19 cellular contexts compared by ENCODE assay signal in genomic region chr7:101915000-101915399, GRCh38.
DNase-seq lines count a peak whose midpoint lies in the region; ATAC-seq and TF ChIP-seq lines count a peak whose summit lies in the region.
"Had no signal": no experiment of that assay in that cellular context is flagged by ENCODE, and none has a peak within 500 bp of the region (broad histone marks: within the 10 kb centered on the region; RNA-seq: fewer than 3 reads in every experiment).

No MANE protein-coding gene starts in this region.

- peaks cover 59% of the 10 kb centered on the region for H3K36me3 ChIP-seq in DND-41 (ENCODE audit: insufficient read depth, low read length)
- peaks cover 0 to 15% of the 10 kb centered on the region in 2 donors for H3K36me3 ChIP-seq in gastrocnemius medialis

- peak overlapping the region; percentile 18; the same call in 1 of the 2 replicates for H3K27ac ChIP-seq in DND-41 (ENCODE audit: low read length)
- peak overlapping the region; percentile 89 for H3K27ac ChIP-seq in right cardiac atrium (ENCODE audit: low read length)
- H3K27ac ChIP-seq in gastrocnemius medialis, result peak overlapping the region; percentile 92 to 97 (median 93)
- H3K27ac ChIP-seq: adrenal gland, VCaP had no signal

- WGBS in right cardiac atrium, result 57% methylated on average over 15 of the region's 15 CpGs

- no peak overlapping the region for H3K4me3 Mint-ChIP-seq in T-cell
- no peak overlapping the region for H3K4me3 Mint-ChIP-seq in activated naive CD8-positive, alpha-beta T cell treated with anti-CD3 and anti-CD28 coated beads for 36 hours
- H3K4me3 Mint-ChIP-seq: stimulated activated naive CD8-positive, alpha-beta T cell treated with anti-CD3 and anti-CD28 coated beads, Interleukin-15, Interleukin-2, amounts not matched to agents 100 ng/mL and 50 ng/mL, for 24 hours had no signal

- ATAC-seq in DND-41 (ENCODE audit: insufficient read depth, low read depth), result no peak
- ATAC-seq in SK-N-SH treated with all-trans-retinoic acid at 6 μM for 48 hours, result no peak; the same call in 2 of the 3 replicates
- peak; percentile 34 to 48 for ATAC-seq in right cardiac atrium
- peak; percentile 49 to 50 for ATAC-seq in gastrocnemius medialis
- ATAC-seq in T-cell (replicated peaks in 1 of 4), result no peak
- ATAC-seq: Panc1 had no signal

- H3K36me3 Mint-ChIP-seq in T-cell, result peaks cover 38% of the 10 kb centered on the region
- peaks cover 3% of the 10 kb centered on the region for H3K36me3 Mint-ChIP-seq in activated naive CD8-positive, alpha-beta T cell treated with anti-CD3 and anti-CD28 coated beads for 36 hours

- H3K9me3 ChIP-seq in DND-41 (ENCODE audit: insufficient read depth, low read length, severe bottlenecking) (no peaks in the 10 kb centered on the region), right cardiac atrium (ENCODE audit: control insufficient read depth, low read length) (no peaks in the 10 kb centered on the region), gastrocnemius medialis (no peaks in the 10 kb centered on the region)
- H3K9me3 ChIP-seq: adrenal gland, vagina had no signal

- CTCF ChIA-PET in T-cell (lab: Charles Lee), result interaction anchor here in 1 of 2 donors (0.5 kb wide), 1 partner anchor 56 kb away, joined by 8 read pairs; no protein-coding TSS in a partner anchor

- no peaks in the 10 kb centered on the region for H3K4me1 ChIP-seq in DND-41 (ENCODE audit: insufficient read depth, low read length)
- peaks cover 10% of the 10 kb centered on the region for H3K4me1 ChIP-seq in right cardiac atrium (ENCODE audit: control insufficient read depth, insufficient read depth, low read length)
- H3K4me1 ChIP-seq in gastrocnemius medialis, result peaks cover 42 to 45% of the 10 kb centered on the region in 2 donors
- H3K4me1 ChIP-seq: adrenal gland had no signal

- H2AFZ ChIP-seq in DND-41 (ENCODE audit: low read depth, low read length), result no peak overlapping the region

- in situ Hi-C loops in gastrocnemius medialis (cut with MboI; ENCODE audit: low sequenced_read_pairs in 4 of 4), result no loop called here

- peaks cover 12 to 18% (median 13%) of the 10 kb centered on the region in 3 donors for H3K4me1 Mint-ChIP-seq in T-cell
- H3K4me1 Mint-ChIP-seq in activated naive CD8-positive, alpha-beta T cell treated with anti-CD3 and anti-CD28 coated beads for 36 hours, result peaks cover 7% of the 10 kb centered on the region

- H3K27ac Mint-ChIP-seq in T-cell, result no peak overlapping the region
- no peak overlapping the region for H3K27ac Mint-ChIP-seq in activated naive CD8-positive, alpha-beta T cell treated with anti-CD3 and anti-CD28 coated beads for 36 hours
- H3K27ac Mint-ChIP-seq: activated T-helper 2 cell treated with anti-CD3 and anti-CD28 coated beads, Interferon-gamma antibody, Interleukin-2, Interleukin-4, amounts not matched to agents 10 μg/mL and 5 μg/mL and 100 μg/mL, durations not matched to agents 14 hours and 24 hours and 36 hours; stimulated activated naive CD8-positive, alpha-beta T cell treated with anti-CD3 and anti-CD28 coated beads, Interleukin-15, Interleukin-2, amounts not matched to agents 100 ng/mL and 50 ng/mL, for 24 hours had no signal

- no peak overlapping the region for H3K9ac ChIP-seq in DND-41 (ENCODE audit: low read depth, low read length)

- intact Hi-C loops in right cardiac atrium (cut with DNase I), result no loop called here
- intact Hi-C loops in gastrocnemius medialis (cut with DNase I; ENCODE audit: low total_unique reads), result no loop called here

- H3K79me2 ChIP-seq in DND-41 (ENCODE audit: insufficient read depth, low read length), result peaks cover 94% of the 10 kb centered on the region

- no peak for DNase-seq in DND-41
- peak; percentile 64 to 82 (median 78) for DNase-seq in right cardiac atrium
- peak; percentile 59 to 76 for DNase-seq in gastrocnemius medialis
- DNase-seq in T-cell, result no peak
- DNase-seq in activated naive CD8-positive, alpha-beta T cell treated with anti-CD3 and anti-CD28 coated beads for 36 hours, result no peak
- DNase-seq in cortex of kidney (lab: John Stamatoyannopoulos, UW), result no peak
- no peak for DNase-seq in AML-193 (lab: John Stamatoyannopoulos, UW)
- DNase-seq: midbrain; NCI-H146; NCI-H526 treated with DMSO at 0.1 percent for 48 hours; stimulated activated CD4-positive, alpha-beta T cell treated with anti-CD3 and anti-CD28 coated beads, Interleukin-12 subunit alpha, Interleukin-12 subunit beta, amount 100 ng/mL, for 4 hours; SW 1271 had no signal

- H3K27me3 ChIP-seq in DND-41 (ENCODE audit: insufficient read depth, low read length, poor library complexity), result no peaks in the 10 kb centered on the region
- no peaks in the 10 kb centered on the region for H3K27me3 ChIP-seq in right cardiac atrium (ENCODE audit: control insufficient read depth, insufficient read depth)
- no peaks in the 10 kb centered on the region for H3K27me3 ChIP-seq in gastrocnemius medialis
- H3K27me3 ChIP-seq: adrenal gland, vagina had no signal

- no peak for TF ChIP-seq CTCF in DND-41 (IDR thresholded peaks at IDR 0.05; ENCODE audit: borderline replicate concordance, extremely low read depth, low read length, poor library complexity, severe bottlenecking)
- no peak for TF ChIP-seq CTCF in gastrocnemius medialis (IDR thresholded peaks at IDR 0.05 in 4 of 5, conservative IDR thresholded peaks at IDR 0.05 in 1 of 5)

- H3K27me3 Mint-ChIP-seq in T-cell, result no peaks in the 10 kb centered on the region
- no peaks in the 10 kb centered on the region for H3K27me3 Mint-ChIP-seq in activated naive CD8-positive, alpha-beta T cell treated with anti-CD3 and anti-CD28 coated beads for 36 hours
- H3K27me3 Mint-ChIP-seq: stimulated activated naive CD8-positive, alpha-beta T cell treated with anti-CD3 and anti-CD28 coated beads, Interleukin-15, Interleukin-2, amounts not matched to agents 100 ng/mL and 50 ng/mL, for 24 hours had no signal

- H3K4me3 ChIP-seq in DND-41 (ENCODE audit: low read depth in 1 of 2, low read length in 2 of 2), result no peak overlapping the region
- no peak overlapping the region for H3K4me3 ChIP-seq in right cardiac atrium (ENCODE audit: low read length)
- peak overlapping the region in 1 of 4 donors; percentile 5 for H3K4me3 ChIP-seq in gastrocnemius medialis
- H3K4me3 ChIP-seq: adrenal gland, vagina had no signal

- H3K9me3 Mint-ChIP-seq in T-cell, result no peaks in the 10 kb centered on the region
- H3K9me3 Mint-ChIP-seq in activated naive CD8-positive, alpha-beta T cell treated with anti-CD3 and anti-CD28 coated beads for 36 hours, result no peaks in the 10 kb centered on the region
- H3K9me3 Mint-ChIP-seq: activated T-helper 2 cell treated with anti-CD3 and anti-CD28 coated beads, Interferon-gamma antibody, Interleukin-2, Interleukin-4, amounts not matched to agents 10 μg/mL and 5 μg/mL and 100 μg/mL, durations not matched to agents 14 hours and 24 hours and 36 hours; stimulated activated naive CD8-positive, alpha-beta T cell treated with anti-CD3 and anti-CD28 coated beads, Interleukin-15, Interleukin-2, amounts not matched to agents 100 ng/mL and 50 ng/mL, for 24 hours had no signal

- no peak for TF ChIP-seq POLR2A in gastrocnemius medialis (IDR thresholded peaks at IDR 0.05)

- H4K20me1 ChIP-seq in DND-41 (ENCODE audit: insufficient read depth, low read length), result peaks cover 70% of the 10 kb centered on the region

- no peak overlapping the region for H3K4me2 ChIP-seq in DND-41 (ENCODE audit: insufficient read depth, low read length)

- POLR2A ChIA-PET in T-cell (lab: Charles Lee), result no interaction called here

TF ChIP-seq in SK-N-SH treated with all-trans-retinoic acid at 6 μM for 48 hours, 23 proteins besides CTCF, POLR2A, EP300 and RAD21:
- TF ChIP-seq TCF4 (CRISPR knock-in tag; IDR thresholded peaks at IDR 0.05; ENCODE audit: borderline replicate concordance) (peak; percentile 67), ZC3H10 (CRISPR knock-in tag; IDR thresholded peaks at IDR 0.05) (no peak)

Comparison
In these comparisons a context has a peak if more than half of its experiments do, and no peak if none do; other contexts are left out.
1. ATAC-seq: peak in right cardiac atrium (2 of 2) and gastrocnemius medialis (2 of 2); none in DND-41 (single experiment), SK-N-SH treated with all-trans-retinoic acid at 6 μM for 48 hours (single experiment) and T-cell (0 of 4).
2. DNase-seq: peak in right cardiac atrium (3 of 3) and gastrocnemius medialis (2 of 2); none in DND-41 (single experiment), T-cell (0 of 34), activated naive CD8-positive, alpha-beta T cell treated with anti-CD3 and anti-CD28 coated beads for 36 hours (single experiment), cortex of kidney (single experiment) and AML-193 (0 of 2).
3. H3K27ac ChIP-seq: peak in every context shown above with its lines; median percentile 93 in gastrocnemius medialis; 89 in right cardiac atrium; 18 in DND-41.